Comparison of ENCODE assay signal across 1 cellular context in genomic region chr11:74398244-74399159, GRCh38.
TF ChIP-seq lines count a peak whose summit lies in the region.

Gene PGM2L1, minus strand, starts transcription at chr11:74398433. Its CDS starts 272 bp downstream, at chr11:74398161.

TF ChIP-seq in K562, 482 proteins besides CTCF, POLR2A, EP300 and RAD21 (continued from another document and continues in another):
- TF ChIP-seq VEZF1 (CRISPR knock-in tag; IDR thresholded peaks at IDR 0.05) = peak; percentile 98
- TF ChIP-seq ZMIZ1 (IDR thresholded peaks at IDR 0.05; ENCODE audit: low read depth in 2 of 2, low read length in 2 of 2) = peak in 1 of 2 experiments; percentile 33; a peak in 1 of 4 replicates
- TF ChIP-seq FOXM1 (IDR thresholded peaks at IDR 0.05; ENCODE audit: low read depth) = peak; percentile 65; the same call in 1 of the 2 replicates
- TF ChIP-seq FOXM1 (CRISPR knock-in tag; IDR thresholded peaks at IDR 0.05; ENCODE audit: low read depth) = no peak
- TF ChIP-seq XRCC5 (IDR thresholded peaks at IDR 0.05; ENCODE audit: low read depth, low read length) = 0 out of 2 replicates have a peak, but pooled peaks have one; percentile 60
- TF ChIP-seq MTA3 (IDR thresholded peaks at IDR 0.05; ENCODE audit: borderline replicate concordance) = peak; percentile 49; the same call in 1 of the 2 replicates
- TF ChIP-seq LEF1 (IDR thresholded peaks at IDR 0.05) = 0 out of 2 replicates have a peak, but pooled peaks have one; percentile 32
- TF ChIP-seq ZNF134 (CRISPR knock-in tag; conservative IDR thresholded peaks at IDR 0.05) = no peak
- TF ChIP-seq MXD1 (CRISPR knock-in tag; IDR thresholded peaks at IDR 0.05; ENCODE audit: borderline replicate concordance, poor library complexity, severe bottlenecking) = peak; percentile 30
- no peak for TF ChIP-seq YBX1 (IDR thresholded peaks at IDR 0.05)
- TF ChIP-seq AFF1 (IDR thresholded peaks at IDR 0.05; ENCODE audit: low read depth in 1 of 2, partially characterized antibody in 2 of 2) = peak in 1 of 2 experiments; percentile 97
- peak; percentile 83 to 84 for TF ChIP-seq SIX5 (IDR thresholded peaks at IDR 0.05; ENCODE audit: borderline replicate concordance in 1 of 2, insufficient read depth in 1 of 2, low read depth in 1 of 2, low read length in 2 of 2)
- TF ChIP-seq NR2C1 (IDR thresholded peaks at IDR 0.05) = peak; percentile 49
- TF ChIP-seq NR2C1 (tag; IDR thresholded peaks at IDR 0.05) = peak; percentile 70; the same call in 1 of the 2 replicates
- TF ChIP-seq ZNF165 (CRISPR knock-in tag; IDR thresholded peaks at IDR 0.05; ENCODE audit: borderline replicate concordance) = no peak
- TF ChIP-seq SAP30 (IDR thresholded peaks at IDR 0.05; ENCODE audit: borderline replicate concordance, insufficient read depth, low read depth, low read length, poor library complexity, severe bottlenecking) = peak; percentile 39
- TF ChIP-seq ZNF609 (CRISPR knock-in tag; IDR thresholded peaks at IDR 0.05; ENCODE audit: borderline replicate concordance) = no peak
- no peak for TF ChIP-seq HNRNPL (IDR thresholded peaks at IDR 0.05; ENCODE audit: low read depth, low read length)
- TF ChIP-seq TRIM25 (IDR thresholded peaks at IDR 0.05; ENCODE audit: borderline replicate concordance) = no peak
- TF ChIP-seq NCOR1 (IDR thresholded peaks at IDR 0.05) = 0 out of 2 replicates have a peak, but pooled peaks have one; percentile 19
- TF ChIP-seq MYC (IDR thresholded peaks at IDR 0.05; ENCODE audit: low read depth, low read length) = peak; percentile 92
- TF ChIP-seq MYC (CRISPR knock-in tag; IDR thresholded peaks at IDR 0.05; ENCODE audit: borderline replicate concordance, low read depth) = no peak
- TF ChIP-seq SMARCB1 (IDR thresholded peaks at IDR 0.05; ENCODE audit: insufficient read length, low read depth) = no peak
- TF ChIP-seq ZNF445 (CRISPR knock-in tag; IDR thresholded peaks at IDR 0.05; ENCODE audit: low read depth) = no peak
- TF ChIP-seq MITF (IDR thresholded peaks at IDR 0.05) = no peak
- TF ChIP-seq TAF9B (IDR thresholded peaks at IDR 0.05; ENCODE audit: partially characterized antibody) = peak; percentile 13
- TF ChIP-seq GATAD2B (IDR thresholded peaks at IDR 0.05; ENCODE audit: borderline replicate concordance) = no peak; the same call in 1 of the 2 replicates
- TF ChIP-seq ZNF644 (tag; IDR thresholded peaks at IDR 0.05; ENCODE audit: low read depth) = peak; percentile 81; the same call in 1 of the 2 replicates
- no peak for TF ChIP-seq ZNF311 (CRISPR knock-in tag; IDR thresholded peaks at IDR 0.05)
- TF ChIP-seq MAX (CRISPR knock-in tag; IDR thresholded peaks at IDR 0.05) = peak; percentile 80
- TF ChIP-seq ELF1 (tag; IDR thresholded peaks at IDR 0.05) = peak; percentile 56; the same call in 1 of the 2 replicates
- TF ChIP-seq TAF1 (IDR thresholded peaks at IDR 0.05; ENCODE audit: control insufficient read depth, extremely low read depth, insufficient read depth, low read length, severe bottlenecking) = peak; percentile 51
- TF ChIP-seq NEUROD1 (IDR thresholded peaks at IDR 0.05; ENCODE audit: borderline replicate concordance, low read depth, low read length, partially characterized antibody) = peak; percentile 8
- peak; percentile 97 for TF ChIP-seq ZNF143 (CRISPR knock-in tag; IDR thresholded peaks at IDR 0.05)
- TF ChIP-seq SUPT5H (IDR thresholded peaks at IDR 0.05) = peak; percentile 73
- TF ChIP-seq NKRF (IDR thresholded peaks at IDR 0.05; ENCODE audit: borderline replicate concordance) = peak; percentile 76; the same call in 1 of the 2 replicates
- TF ChIP-seq HDAC8 (tag; IDR thresholded peaks at IDR 0.05) = no peak
- peak; percentile 75 for TF ChIP-seq CHD2 (IDR thresholded peaks at IDR 0.05; ENCODE audit: low read depth, low read length)
- TF ChIP-seq NFE2L1 (tag; IDR thresholded peaks at IDR 0.05; ENCODE audit: borderline replicate concordance, low read depth) = no peak
- peak; percentile 57; the same call in 1 of the 2 replicates for TF ChIP-seq DIDO1 (tag; IDR thresholded peaks at IDR 0.05; ENCODE audit: low read depth)
- TF ChIP-seq TBL1XR1 (IDR thresholded peaks at IDR 0.05; ENCODE audit: low read length in 2 of 2) = peak in 1 of 2 experiments; percentile 53; a peak in 2 of 4 replicates
